12 cellular contexts compared by ENCODE assay signal in the genomic region with DNA sequence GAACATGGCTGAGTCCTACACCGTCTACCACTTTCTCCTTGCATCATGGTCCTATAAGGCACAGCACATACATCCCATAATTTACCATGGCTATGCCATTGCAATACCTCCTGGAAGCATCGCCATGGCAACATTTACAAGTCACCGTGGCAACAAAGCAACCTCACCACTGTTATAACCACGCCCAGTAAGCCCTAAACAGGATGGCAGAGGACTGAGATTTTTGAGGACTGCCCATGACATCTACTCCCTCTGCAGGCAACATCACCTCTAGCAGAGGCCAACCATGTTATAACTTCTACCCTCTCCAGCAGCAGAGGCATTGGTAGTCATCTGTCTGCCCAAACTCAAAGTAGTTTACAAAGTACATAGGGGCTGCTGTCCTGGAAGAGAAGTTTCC. TPM values are rescaled to one million over a fixed set of nuclear protein-coding genes. Genes with fewer than 3 reads are reported as not detected.
DNase-seq lines count a peak whose midpoint lies in the region; ATAC-seq, FAIRE-seq and TF ChIP-seq lines count a peak whose summit lies in the region.
"Had no signal": no experiment of that assay in that cellular context is flagged by ENCODE, and none has a peak within 500 bp of the region (broad histone marks: within the 10 kb centered on the region; RNA-seq: fewer than 3 reads in every experiment).

No MANE protein-coding gene starts in this region.

- H3K36me3 Mint-ChIP-seq in CD8-positive, alpha-beta T cell, result peaks cover 70% of the 10 kb centered on the region

- no peak overlapping the region for H3K27ac ChIP-seq in CD8-positive, alpha-beta T cell (ENCODE audit: low read depth, low read length)
- H3K27ac ChIP-seq: esophagus squamous epithelium, left ventricle myocardium inferior, prostate gland had no signal

- H3K36me3 ChIP-seq in CD8-positive, alpha-beta T cell (ENCODE audit: insufficient read depth, low read length), result peaks cover 13% of the 10 kb centered on the region
- peaks cover 15% of the 10 kb centered on the region for H3K36me3 ChIP-seq in bronchial epithelial cell (ENCODE audit: control insufficient read depth, insufficient read depth, low read length)
- H3K36me3 ChIP-seq: prostate gland had no signal

- H3K4me3 ChIP-seq in CD8-positive, alpha-beta T cell (ENCODE audit: low read depth, low read length), result no peak overlapping the region
- H3K4me3 ChIP-seq in bronchial epithelial cell (ENCODE audit: low read depth, low read length), result no peak overlapping the region
- H3K4me3 ChIP-seq: esophagus squamous epithelium, left ventricle myocardium inferior, prostate gland had no signal

- no peak overlapping the region for H3K4me3 Mint-ChIP-seq in CD8-positive, alpha-beta T cell

- no peak for FAIRE-seq in bronchial epithelial cell (lab: Jason Lieb, UNC)

- H3K4me1 ChIP-seq in CD8-positive, alpha-beta T cell (ENCODE audit: insufficient read depth, low read length), result peaks cover 36% of the 10 kb centered on the region
- H3K4me1 ChIP-seq: left ventricle myocardium inferior, prostate gland had no signal

- H3K9me3 Mint-ChIP-seq in CD8-positive, alpha-beta T cell, result no peaks in the 10 kb centered on the region

- no peaks in the 10 kb centered on the region for H3K9me3 ChIP-seq in CD8-positive, alpha-beta T cell (ENCODE audit: low read length)
- H3K9me3 ChIP-seq: esophagus squamous epithelium, left ventricle myocardium inferior, prostate gland had no signal

- TF ChIP-seq CTCF in CD8-positive, alpha-beta T cell (IDR thresholded peaks at IDR 0.05), result no peak
- TF ChIP-seq CTCF in bronchial epithelial cell (IDR thresholded peaks at IDR 0.05; ENCODE audit: insufficient read depth, low read length, severe bottlenecking), result no peak

- POLR2A ChIA-PET in CD8-positive, alpha-beta T cell (lab: Charles Lee), result no interaction called here

- intact Hi-C loops in CD8-positive, alpha-beta T cell (cut with DNase I, micrococcal nuclease), result loop anchor here (5.0 to 10.0 kb wide), 3 partner anchors 253 to 336 kb away; no protein-coding TSS in a partner anchor

- ATAC-seq in CD8-positive, alpha-beta T cell, result peak; percentile 63
- ATAC-seq in HG02571 (IDR thresholded peaks at IDR 0.05; ENCODE audit: unreplicated experiment), result no peak
- ATAC-seq in HG03439 (IDR thresholded peaks at IDR 0.05; ENCODE audit: unreplicated experiment), result no peak
- ATAC-seq in HG02623 (IDR thresholded peaks at IDR 0.05; ENCODE audit: unreplicated experiment), result no peak

- H3K4me1 Mint-ChIP-seq in CD8-positive, alpha-beta T cell (ENCODE audit: low read depth), result peaks cover 55% of the 10 kb centered on the region

- DNase-seq in A172 (ENCODE audit: low spot score) (peak; percentile 31), NCI-H2196 treated with DMSO at 0.1 percent for 48 hours (lab: John Stamatoyannopoulos, UW; ENCODE audit: unreplicated experiment) (peak; percentile 9), bronchial epithelial cell (ENCODE audit: low read depth) (peak; percentile 15), globus pallidus (ENCODE audit: low spot score) (no peak)
- peak in 1 of 7 experiments; percentile 30 for DNase-seq in CD8-positive, alpha-beta T cell
- DNase-seq: activated CD4-positive, alpha-beta T cell treated with anti-CD3 and anti-CD28 coated beads for 1 hour; esophagus squamous epithelium; left ventricle myocardium inferior had no signal

- no peak overlapping the region for H3K27ac Mint-ChIP-seq in CD8-positive, alpha-beta T cell

- CTCF ChIA-PET in CD8-positive, alpha-beta T cell (lab: Charles Lee), result no interaction called here

- no peaks in the 10 kb centered on the region for H3K27me3 ChIP-seq in CD8-positive, alpha-beta T cell (ENCODE audit: insufficient read depth, low read length)
- no peaks in the 10 kb centered on the region for H3K27me3 ChIP-seq in bronchial epithelial cell (ENCODE audit: control insufficient read depth, insufficient read depth, low read length)
- H3K27me3 ChIP-seq: esophagus squamous epithelium had no signal

- H3K27me3 Mint-ChIP-seq in CD8-positive, alpha-beta T cell (ENCODE audit: low read depth), result no peaks in the 10 kb centered on the region

RNA-seq across cellular contexts. Expression of gene BCOR, which starts 29.7 kb away (rescaled TPM):
- total RNA-seq in A172 (2014; rRNA removed; shearing (Covaris generic)), result 10.9 and 20.5 TPM in 2 replicates
- total RNA-seq in CD8-positive, alpha-beta T cell, result 10 to 100 TPM; 35.5 to 38.5 TPM
- 6.1 and 10.4 TPM in 2 replicates for total RNA-seq in bronchial epithelial cell
